Comparison of ENCODE assay signal across 14 cellular contexts in the genomic region with DNA sequence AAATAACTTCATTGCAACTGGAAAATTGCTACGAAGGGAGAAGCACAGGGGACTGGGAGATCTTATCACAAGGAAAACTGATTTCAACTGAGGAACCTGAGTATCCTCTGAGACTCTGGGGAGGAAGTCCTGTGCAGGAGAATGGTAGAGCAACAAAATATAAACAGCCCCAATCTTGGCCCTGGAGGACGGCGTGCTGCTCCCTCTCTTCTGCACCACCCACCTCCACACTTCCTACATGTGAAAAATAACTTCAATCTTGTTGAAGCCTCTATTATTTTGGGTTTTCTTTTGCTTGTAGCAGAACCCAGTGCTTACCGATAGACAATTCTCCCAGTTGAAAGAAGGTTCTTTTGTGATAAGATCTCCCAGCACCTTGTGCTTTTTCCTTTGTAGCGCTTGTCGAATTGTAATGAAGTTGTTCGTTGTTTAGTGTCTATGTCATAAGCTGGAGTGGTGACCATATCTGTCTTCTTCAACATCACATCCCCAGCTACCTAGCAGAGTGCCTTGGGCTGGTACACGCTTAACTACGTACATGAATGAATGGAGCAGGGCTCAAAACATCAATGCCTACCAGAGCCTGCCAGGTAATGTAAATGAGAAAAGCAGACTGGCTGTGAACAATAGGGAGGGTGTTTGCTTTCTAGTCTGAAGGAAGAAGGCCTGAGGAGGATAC. TPM values are rescaled to one million over a fixed set of nuclear protein-coding genes. Genes with fewer than 3 reads are reported as not detected.
A peak's percentile ranks its signal among the peaks of the same experiment; 100 is the strongest.
DNase-seq lines count a peak whose midpoint lies in the region; ATAC-seq and TF ChIP-seq lines count a peak whose summit lies in the region.
"Had no signal": no experiment of that assay in that cellular context is flagged by ENCODE, and none has a peak within 500 bp of the region (broad histone marks: within the 10 kb centered on the region; RNA-seq: fewer than 3 reads in every experiment).

No MANE protein-coding gene starts in this region.

- peak; percentile 41 for DNase-seq in activated naive CD4-positive, alpha-beta T cell treated with anti-CD3 and anti-CD28 coated beads, Interleukin-2, amount 10 ng/mL, durations not matched to agents 7 days and 5 days
- DNase-seq in activated naive CD4-positive, alpha-beta T cell (lab: John Stamatoyannopoulos, UW), result no peak
- DNase-seq in SK-N-DZ (ENCODE audit: low spot score) (peak; percentile 83), MM.1S (no peak), COLO668 (lab: John Stamatoyannopoulos, UW; ENCODE audit: unreplicated experiment) (no peak)
- DNase-seq in central memory CD4-positive, alpha-beta T cell, result peak; percentile 72
- DNase-seq: foreskin fibroblast, left lung, NCI-H1694 treated with DMSO at 0.1 percent for 48 hours, NCI-H748 treated with DMSO at 0.1 percent for 48 hours had no signal

- peaks cover 6% of the 10 kb centered on the region for H3F3A ChIP-seq in MM.1S (ENCODE audit: insufficient read depth, low read length)

- no peaks in the 10 kb centered on the region for H3K9me3 Mint-ChIP-seq in activated naive CD4-positive, alpha-beta T cell treated with anti-CD3 and anti-CD28 coated beads, Interleukin-2, amount 10 ng/mL, durations not matched to agents 7 days and 5 days

- peak overlapping the region; percentile 83 for H3K27ac Mint-ChIP-seq in activated naive CD4-positive, alpha-beta T cell treated with anti-CD3 and anti-CD28 coated beads, Interleukin-2, amount 10 ng/mL, durations not matched to agents 7 days and 5 days

- H3K9me2 ChIP-seq in MM.1S (replicated peaks; ENCODE audit: insufficient read depth, low read length), result no peaks in the 10 kb centered on the region

- peak overlapping the region; percentile 47 for H3K27ac ChIP-seq in thymus (ENCODE audit: low read depth)
- H3K27ac ChIP-seq in MM.1S (ENCODE audit: low read length), result no peak overlapping the region
- H3K27ac ChIP-seq: left lung, thoracic aorta had no signal

- H2AFZ ChIP-seq in MM.1S (ENCODE audit: low read length), result no peak overlapping the region

- H3K27me3 Mint-ChIP-seq in activated naive CD4-positive, alpha-beta T cell treated with anti-CD3 and anti-CD28 coated beads, Interleukin-2, amount 10 ng/mL, durations not matched to agents 7 days and 5 days, result no peaks in the 10 kb centered on the region

- H4K20me1 ChIP-seq in MM.1S (ENCODE audit: insufficient read depth, low read length), result no peaks in the 10 kb centered on the region

- WGBS in thymus, result 10% methylated on average over 9 of the region's 9 CpGs

- H3K36me3 ChIP-seq in thymus (ENCODE audit: control insufficient read depth, insufficient read depth) (peaks cover 3% of the 10 kb centered on the region), MM.1S (replicated peaks; ENCODE audit: insufficient read depth, low read length) (no peaks in the 10 kb centered on the region)
- H3K36me3 ChIP-seq: left lung, thoracic aorta had no signal

- no peaks in the 10 kb centered on the region for H3K79me2 ChIP-seq in MM.1S (ENCODE audit: low read length)

- no peak for ATAC-seq in HG03521 (IDR thresholded peaks at IDR 0.05; ENCODE audit: unreplicated experiment)
- ATAC-seq: activated CD4-positive, CD25-positive, alpha-beta regulatory T cell treated with anti-CD3 and anti-CD28 coated beads, Interleukin-2, amount 50 U/mL, for 24 hours; left lung had no signal

- peak overlapping the region; percentile 4 for H3K4me3 Mint-ChIP-seq in activated naive CD4-positive, alpha-beta T cell treated with anti-CD3 and anti-CD28 coated beads, Interleukin-2, amount 10 ng/mL, durations not matched to agents 7 days and 5 days

- peaks cover 2% of the 10 kb centered on the region for H3K36me3 Mint-ChIP-seq in activated naive CD4-positive, alpha-beta T cell treated with anti-CD3 and anti-CD28 coated beads, Interleukin-2, amount 10 ng/mL, durations not matched to agents 7 days and 5 days

- H3K4me1 ChIP-seq in thymus (ENCODE audit: control insufficient read depth, insufficient read depth, low read length) (peaks cover 64% of the 10 kb centered on the region), MM.1S (ENCODE audit: low read length) (peaks cover 27% of the 10 kb centered on the region)

- CTCF ChIA-PET in activated naive CD4-positive, alpha-beta T cell treated with anti-CD3 and anti-CD28 coated beads, Interleukin-2, amount 10 ng/mL, durations not matched to agents 7 days and 5 days (lab: Charles Lee), result interaction anchor here (0.7 to 2.5 kb wide), 4 partner anchors 8 to 20 kb away, joined by 3 to 12 read pairs (median 4); partner anchors contain the start of gene PTMS

- no peak for TF ChIP-seq CTCF in MM.1S (IDR thresholded peaks at IDR 0.05; ENCODE audit: low read length)

- H3K4me3 ChIP-seq in thymus (ENCODE audit: low read length) (peak overlapping the region; percentile 46), MM.1S (ENCODE audit: low read length) (no peak overlapping the region)
- H3K4me3 ChIP-seq: left lung, thoracic aorta had no signal

- H3K9ac ChIP-seq in MM.1S (ENCODE audit: low read length), result no peak overlapping the region

- H3K27me3 ChIP-seq in thymus (ENCODE audit: control insufficient read depth, insufficient read depth) (no peaks in the 10 kb centered on the region), MM.1S (replicated peaks; ENCODE audit: insufficient read depth, low read length) (no peaks in the 10 kb centered on the region)
- H3K27me3 ChIP-seq: left lung had no signal

- H3K4me1 Mint-ChIP-seq in activated naive CD4-positive, alpha-beta T cell treated with anti-CD3 and anti-CD28 coated beads, Interleukin-2, amount 10 ng/mL, durations not matched to agents 7 days and 5 days, result peaks cover 69% of the 10 kb centered on the region

- H3K9me3 ChIP-seq in thymus (ENCODE audit: control insufficient read depth) (no peaks in the 10 kb centered on the region), MM.1S (replicated peaks; ENCODE audit: insufficient read depth, low read length) (no peaks in the 10 kb centered on the region)
- H3K9me3 ChIP-seq: left lung, thoracic aorta had no signal

- H3K4me2 ChIP-seq in MM.1S (ENCODE audit: low read depth, low read length), result no peak overlapping the region

RNA-seq across cellular contexts. Expression of gene CD4, which starts 2.8 kb away (rescaled TPM):
- 5.8 and 7.7 TPM in 2 replicates for polyA plus RNA-seq in SK-N-DZ (2014; cell fraction: cytosol; rRNA removed)
- polyA plus RNA-seq in SK-N-DZ (2014; cell fraction: nucleus; rRNA removed), result 6.6 and 8.7 TPM in 2 replicates
- 50.9 TPM for polyA plus RNA-seq in thymus

RNA-seq across cellular contexts. Expression of gene LAG3, which starts 14.2 kb away (rescaled TPM):
- 0.46 and 2.2 TPM in 2 replicates for polyA plus RNA-seq in SK-N-DZ (2014; cell fraction: cytosol; rRNA removed)
- polyA plus RNA-seq in SK-N-DZ (2014; cell fraction: nucleus; rRNA removed), result 14.0 and 24.1 TPM in 2 replicates
- 4.8 TPM for polyA plus RNA-seq in thymus

RNA-seq across cellular contexts. Expression of gene PTMS, which starts 20.4 kb away (rescaled TPM):
- polyA plus RNA-seq in SK-N-DZ (2014; cell fraction: cytosol; rRNA removed), result 377 and 1,003 TPM in 2 replicates
- 347 and 365 TPM in 2 replicates for polyA plus RNA-seq in SK-N-DZ (2014; cell fraction: nucleus; rRNA removed)
- polyA plus RNA-seq in thymus, result 186 TPM

RNA-seq across cellular contexts. Expression of gene MLF2, which starts 33.6 kb away (rescaled TPM):
- polyA plus RNA-seq in SK-N-DZ (2014; cell fraction: cytosol; rRNA removed), result 296 and 349 TPM in 2 replicates
- polyA plus RNA-seq in SK-N-DZ (2014; cell fraction: nucleus; rRNA removed), result 249 and 259 TPM in 2 replicates
- 131 TPM for polyA plus RNA-seq in thymus

RNA-seq across cellular contexts. Expression of gene GPR162, which starts 35.1 kb away (rescaled TPM):
- 37.5 and 46.0 TPM in 2 replicates for polyA plus RNA-seq in SK-N-DZ (2014; cell fraction: cytosol; rRNA removed)
- polyA plus RNA-seq in SK-N-DZ (2014; cell fraction: nucleus; rRNA removed), result 70.7 and 77.4 TPM in 2 replicates
- 4.4 TPM for polyA plus RNA-seq in thymus

Comparison
In these comparisons a context has a peak if more than half of its experiments do, and no peak if none do; other contexts are left out.
1. DNase-seq: peak in activated naive CD4-positive, alpha-beta T cell treated with anti-CD3 and anti-CD28 coated beads, Interleukin-2, amount 10 ng/mL, durations not matched to agents 7 days and 5 days (single experiment), SK-N-DZ (single experiment) and central memory CD4-positive, alpha-beta T cell (single experiment); none in activated naive CD4-positive, alpha-beta T cell (0 of 4), MM.1S (single experiment) and COLO668 (single experiment).